ENCODE assay signal across 13 cellular contexts in the genomic region with DNA sequence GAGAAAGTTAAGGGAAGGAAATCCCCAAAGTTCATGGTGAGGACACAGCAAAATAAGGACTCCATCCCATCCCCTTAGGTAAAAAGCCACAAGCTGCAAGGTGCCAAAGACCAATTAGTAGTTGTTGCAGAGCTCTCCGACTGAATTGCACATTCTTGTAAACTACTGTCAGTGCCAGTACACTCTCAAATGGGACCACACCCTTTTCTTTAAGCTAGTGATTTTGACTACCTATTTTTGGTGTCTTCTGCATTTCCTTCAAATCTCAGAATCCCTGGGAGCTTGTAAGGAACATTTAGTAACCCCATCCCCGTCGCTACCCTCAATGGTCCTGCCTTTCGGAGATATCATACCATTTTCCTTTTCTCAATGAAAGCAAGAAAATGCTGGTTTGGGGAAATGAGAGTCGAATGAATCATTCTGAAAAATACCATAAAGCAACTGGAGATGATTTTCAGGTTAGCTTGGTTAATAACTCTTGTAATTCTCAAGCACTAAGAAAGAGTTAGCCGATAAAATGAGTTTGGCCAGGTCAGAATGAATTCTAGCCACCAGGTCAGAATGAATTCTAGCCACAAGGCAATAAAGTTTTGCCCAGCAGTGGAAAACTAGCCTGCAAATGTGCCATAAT. TPM values are rescaled to one million over a fixed set of nuclear protein-coding genes. Genes with fewer than 3 reads are reported as not detected.
A peak's percentile ranks its signal among the peaks of the same experiment; 100 is the strongest.
DNase-seq lines count a peak whose midpoint lies in the region; ATAC-seq and TF ChIP-seq lines count a peak whose summit lies in the region.
"Had no signal": no experiment of that assay in that cellular context is flagged by ENCODE, and none has a peak within 500 bp of the region (broad histone marks: within the 10 kb centered on the region; RNA-seq: fewer than 3 reads in every experiment).

No MANE protein-coding gene starts in this region.

- H3K27ac ChIP-seq in breast epithelium (peak overlapping the region; percentile 37 to 46), ovary (no peak overlapping the region), mesendoderm (ENCODE audit: low read depth, low read length) (no peak overlapping the region)
- H3K27ac ChIP-seq: C4-2B had no signal

- H3K79me1 ChIP-seq in mesendoderm (ENCODE audit: low read length): no peaks in the 10 kb centered on the region

- H4K5ac ChIP-seq in mesendoderm (ENCODE audit: low read length): no peak overlapping the region

- no peak overlapping the region for H2AK5ac ChIP-seq in mesendoderm (ENCODE audit: low read length)

- H4K8ac ChIP-seq in mesendoderm (ENCODE audit: low read depth, low read length): no peak overlapping the region

- no peak overlapping the region for H3K9ac ChIP-seq in mesendoderm (ENCODE audit: low read length)

- no peak overlapping the region for H3K4me2 ChIP-seq in mesendoderm (ENCODE audit: low read length)

- H3K9me3 ChIP-seq in breast epithelium: no peaks in the 10 kb centered on the region
- H3K9me3 ChIP-seq in ovary: no peaks in the 10 kb centered on the region

- ATAC-seq in GM18858 (IDR thresholded peaks at IDR 0.05; ENCODE audit: unreplicated experiment): peak; percentile 58
- peak; percentile 58 for ATAC-seq in GM21515 (IDR thresholded peaks at IDR 0.05; ENCODE audit: unreplicated experiment)
- peak; percentile 67 for ATAC-seq in HG03066 (IDR thresholded peaks at IDR 0.05; ENCODE audit: low read depth, unreplicated experiment)

- H3K4me3 ChIP-seq in breast epithelium (no peak overlapping the region), ovary (no peak overlapping the region), mesendoderm (ENCODE audit: low read length) (no peak overlapping the region)

- no peak for TF ChIP-seq POLR2A in breast epithelium (IDR thresholded peaks at IDR 0.05)
- no peak for TF ChIP-seq POLR2A in ovary (IDR thresholded peaks at IDR 0.05)

- H3K18ac ChIP-seq in mesendoderm (ENCODE audit: low read length): no peak overlapping the region

- H2BK120ac ChIP-seq in mesendoderm (ENCODE audit: low read depth, low read length): no peak overlapping the region

- no peak overlapping the region for H3K56ac ChIP-seq in mesendoderm (ENCODE audit: low read length)

- intact Hi-C loops in breast epithelium (cut with DNase I; ENCODE audit: low total_unique reads) (no loop called here), head of caudate nucleus (cut with DNase I) (loop anchor here (10.0 kb wide), 1 partner anchor 225 kb away; no protein-coding TSS in a partner anchor), ovary (cut with DNase I) (loop anchor here in 1 of 4 donors (2.0 kb wide), 1 partner anchor 283 kb away; no protein-coding TSS in a partner anchor)

- H3K4me1 ChIP-seq in breast epithelium (no peaks in the 10 kb centered on the region), ovary (ENCODE audit: insufficient read depth) (peaks cover 1% of the 10 kb centered on the region), mesendoderm (ENCODE audit: control insufficient read depth, low read depth, low read length) (peaks cover 2% of the 10 kb centered on the region)

- TF ChIP-seq EP300 in ovary (IDR thresholded peaks at IDR 0.05): no peak

- H2BK15ac ChIP-seq in mesendoderm (replicated peaks; ENCODE audit: low read depth): no peak overlapping the region

- H3K23ac ChIP-seq in mesendoderm (ENCODE audit: low read length): no peak overlapping the region

- H2BK5ac ChIP-seq in mesendoderm (ENCODE audit: low read length): no peak overlapping the region

- no peaks in the 10 kb centered on the region for H3K27me3 ChIP-seq in breast epithelium
- no peaks in the 10 kb centered on the region for H3K27me3 ChIP-seq in ovary
- H3K27me3 ChIP-seq in mesendoderm (ENCODE audit: insufficient read depth, low read length, poor library complexity): no peaks in the 10 kb centered on the region

- H3K36me3 ChIP-seq in breast epithelium (no peaks in the 10 kb centered on the region), ovary (no peaks in the 10 kb centered on the region), mesendoderm (ENCODE audit: control insufficient read depth, insufficient read depth, low read length) (no peaks in the 10 kb centered on the region)

- H3K79me2 ChIP-seq in mesendoderm (ENCODE audit: control insufficient read depth, insufficient read depth, low read length): no peaks in the 10 kb centered on the region

- no peak overlapping the region for H3K4ac ChIP-seq in mesendoderm (ENCODE audit: low read depth, low read length)

- TF ChIP-seq CTCF in breast epithelium (IDR thresholded peaks at IDR 0.05) (no peak), ovary (IDR thresholded peaks at IDR 0.05) (no peak)

- no peak for DNase-seq in breast epithelium (ENCODE audit: low spot score in 2 of 2)
- no peak for DNase-seq in head of caudate nucleus
- DNase-seq in ovary: no peak
- no peak for DNase-seq in mucosa of gallbladder (ENCODE audit: low spot score)
- no peak for DNase-seq in mesendoderm
- DNase-seq: activated T-cell treated with anti-CD3 and anti-CD28 coated beads, Interleukin-2, amount 50 U/mL, for 1 hour; naive B cell; NCI-H1417 treated with DMSO at 0.1 percent for 48 hours; T1000 had no signal

- 27 to 41% (median 28%) methylated on average over 6 of the region's 6 CpGs for WGBS in ovary, 3 donors
- WGBS in mesendoderm (ENCODE audit: extremely low coverage, insufficient coverage, low lambda C conversion rate): no CpG with 5 or more reads among the region's 6 CpGs

RNA-seq across cellular contexts. Expression of a gene that starts 5.2 kb away (rescaled TPM):
- total RNA-seq in breast epithelium (10 to 100 TPM; 38.3 to 73.6 (median 61.1) TPM), ovary (100 to 1,000 TPM in 1 of 7 donors, 10 to 100 TPM in 6; 44.7 to 140 (median 64.2) TPM), mucosa of gallbladder (76.4 TPM)
- polyA plus RNA-seq in ovary: 100 to 1,000 TPM in 1 of 2 donors, 10 to 100 TPM in 1; 93.0 to 121 TPM
- 229 TPM for polyA plus RNA-seq in mesendoderm (2013, experiment 1 of 2)
- polyA plus RNA-seq in mesendoderm (2013, experiment 2 of 2): 228 TPM

Comparison
In these comparisons a context has a peak if more than half of its experiments do, and no peak if none do; other contexts are left out.
1. H3K27ac ChIP-seq: peak in breast epithelium (2 of 2); none in ovary (0 of 2) and mesendoderm (single experiment).
2. Peak in every context shown above with its lines, with median percentiles within 50 percentile points of each other: ATAC-seq.